Comparison of ENCODE assay signal across 28 cellular contexts in genomic region chr10:88971668-88972067, GRCh38. TPM values are rescaled to one million over a fixed set of nuclear protein-coding genes. Genes with fewer than 3 reads are reported as not detected.
DNase-seq lines count a peak whose midpoint lies in the region; ATAC-seq, FAIRE-seq and TF ChIP-seq lines count a peak whose summit lies in the region.
"Had no signal": no experiment of that assay in that cellular context is flagged by ENCODE, and none has a peak within 500 bp of the region (broad histone marks: within the 10 kb centered on the region; RNA-seq: fewer than 3 reads in every experiment).

No MANE protein-coding gene starts in this region.

- H3K36me3 ChIP-seq in astrocyte (ENCODE audit: insufficient read depth, low read length) (no peaks in the 10 kb centered on the region), sigmoid colon (no peaks in the 10 kb centered on the region)
- H3K36me3 ChIP-seq: BLaER1 treated with 17β-estradiol and CSF1 and Interleukin-3, amounts not matched to agents 10 nM and 100 nM; breast epithelium; neutrophil; upper lobe of right lung had no signal

- TF ChIP-seq CTCF in AG10803 (conservative IDR thresholded peaks at IDR 0.05; ENCODE audit: low read length) (no peak), astrocyte (IDR thresholded peaks at IDR 0.05; ENCODE audit: insufficient read depth, low read depth, low read length) (no peak), sigmoid colon (IDR thresholded peaks at IDR 0.05) (no peak), MCF 10A (IDR thresholded peaks at IDR 0.05; ENCODE audit: unreplicated experiment) (no peak)

- no TSS peak for BruUV-seq in MCF 10A (replicated peaks; lab: Mats Ljungman, UMichigan)

- H3K27ac Mint-ChIP-seq in astrocyte (ENCODE audit: unreplicated experiment) (peak overlapping the region; percentile 7), MCF 10A (ENCODE audit: low read depth, unreplicated experiment) (no peak overlapping the region)
- H3K27ac Mint-ChIP-seq: activated CD4-positive, alpha-beta memory T cell treated with anti-CD3 and anti-CD28 coated beads for 36 hours; activated naive CD8-positive, alpha-beta T cell treated with anti-CD3 and anti-CD28 coated beads, Interleukin-2, amount 50 U/mL, for 24 hours; IgD-negative memory B cell; stimulated activated naive CD8-positive, alpha-beta T cell treated with anti-CD3 and anti-CD28 coated beads, Interleukin-15, Interleukin-2, amounts not matched to agents 100 ng/mL and 50 ng/mL, for 24 hours; WTC11 had no signal

- intact Hi-C loops in Right ventricle myocardium superior (cut with DNase I): no loop called here
- intact Hi-C loops in sigmoid colon (cut with DNase I): no loop called here
- intact Hi-C loops in MCF 10A (cut with micrococcal nuclease): no loop called here

- H3K36me3 Mint-ChIP-seq in astrocyte (ENCODE audit: low read depth, unreplicated experiment): no peaks in the 10 kb centered on the region
- H3K36me3 Mint-ChIP-seq in MCF 10A (ENCODE audit: insufficient read depth, unreplicated experiment): peaks cover 6% of the 10 kb centered on the region
- H3K36me3 Mint-ChIP-seq: activated CD4-positive, alpha-beta memory T cell treated with anti-CD3 and anti-CD28 coated beads for 36 hours; IgD-negative memory B cell; WTC11 had no signal

- H3K27ac ChIP-seq in astrocyte (ENCODE audit: low read depth, low read length) (no peak overlapping the region), sigmoid colon (peak overlapping the region; percentile 71 to 85 (median 76))
- H3K27ac ChIP-seq: A549; BLaER1 treated with 17β-estradiol and CSF1 and Interleukin-3, amounts not matched to agents 10 nM and 100 nM; neutrophil; psoas muscle; upper lobe of right lung had no signal

- peaks cover 8% of the 10 kb centered on the region for H3K4me1 Mint-ChIP-seq in astrocyte (ENCODE audit: low read depth, unreplicated experiment)
- H3K4me1 Mint-ChIP-seq in MCF 10A (ENCODE audit: insufficient read depth, unreplicated experiment): peaks cover 12% of the 10 kb centered on the region

- WGBS in sigmoid colon, 2 donors: 78 to 88% methylated on average over 5 of the region's 5 CpGs

- no peak overlapping the region for H3K4me2 ChIP-seq in astrocyte (ENCODE audit: low read length)
- H3K4me2 ChIP-seq: A549; BLaER1 treated with 17β-estradiol and CSF1 and Interleukin-3, amounts not matched to agents 10 nM and 100 nM; SK-N-SH had no signal

- POLR2A ChIA-PET in MCF 10A (lab: Yijun Ruan, JAX): interaction anchor here (1.4 to 6.3 kb wide), 2 partner anchors 20 to 26 kb away, joined by 3 to 72 read pairs; partner anchors contain the start of gene FAS

- H3K4me3 ChIP-seq in AG10803 (ENCODE audit: low read length) (no peak overlapping the region), astrocyte (ENCODE audit: insufficient read depth, low read depth, low read length) (no peak overlapping the region), sigmoid colon (peak overlapping the region in 2 of 4 donors; percentile 3 to 9)
- H3K4me3 ChIP-seq: A549; BLaER1 treated with 17β-estradiol and CSF1 and Interleukin-3, amounts not matched to agents 10 nM and 100 nM; breast epithelium; psoas muscle; upper lobe of right lung had no signal

- H3K27me3 Mint-ChIP-seq in astrocyte (ENCODE audit: low read depth, unreplicated experiment) (no peaks in the 10 kb centered on the region), MCF 10A (ENCODE audit: insufficient read depth, unreplicated experiment) (no peaks in the 10 kb centered on the region)
- H3K27me3 Mint-ChIP-seq: activated CD4-positive, alpha-beta memory T cell treated with anti-CD3 and anti-CD28 coated beads for 36 hours; activated naive CD8-positive, alpha-beta T cell treated with anti-CD3 and anti-CD28 coated beads, Interleukin-2, amount 50 U/mL, for 24 hours; IgD-negative memory B cell; stimulated activated naive CD8-positive, alpha-beta T cell treated with anti-CD3 and anti-CD28 coated beads, Interleukin-15, Interleukin-2, amounts not matched to agents 100 ng/mL and 50 ng/mL, for 24 hours had no signal

- TF ChIP-seq POLR2A in sigmoid colon (IDR thresholded peaks at IDR 0.05) (no peak), GM18505 (IDR thresholded peaks at IDR 0.05; ENCODE audit: borderline replicate concordance, extremely low read depth, insufficient read depth, insufficient read length) (no peak)

- CTCF ChIA-PET in MCF 10A (lab: Yijun Ruan, JAX): interaction anchor here (0.6 to 0.8 kb wide), 2 partner anchors 38 to 243 kb away, joined by 3 read pairs; no protein-coding TSS in a partner anchor

- H3K4me3 Mint-ChIP-seq in astrocyte (ENCODE audit: unreplicated experiment) (no peak overlapping the region), MCF 10A (ENCODE audit: unreplicated experiment) (no peak overlapping the region)
- H3K4me3 Mint-ChIP-seq: activated CD4-positive, alpha-beta memory T cell treated with anti-CD3 and anti-CD28 coated beads for 36 hours; activated naive CD8-positive, alpha-beta T cell treated with anti-CD3 and anti-CD28 coated beads, Interleukin-2, amount 50 U/mL, for 24 hours; IgD-negative memory B cell; stimulated activated naive CD8-positive, alpha-beta T cell treated with anti-CD3 and anti-CD28 coated beads, Interleukin-15, Interleukin-2, amounts not matched to agents 100 ng/mL and 50 ng/mL, for 24 hours; WTC11 had no signal

- no peaks in the 10 kb centered on the region for H3K79me2 ChIP-seq in astrocyte (ENCODE audit: insufficient read depth, low read length)

- H4K20me1 ChIP-seq in astrocyte (ENCODE audit: insufficient read depth, low read length): no peaks in the 10 kb centered on the region

- peak; percentile 92 for DNase-seq in AG10803 (ENCODE audit: low read depth)
- DNase-seq in astrocyte (ENCODE audit: low read depth): no peak
- DNase-seq in Right ventricle myocardium superior: no peak
- peak; percentile 83 for DNase-seq in sigmoid colon
- DNase-seq in MCF 10A (ENCODE audit: unreplicated experiment): no peak
- no peak for DNase-seq in central memory CD4-positive, alpha-beta T cell
- DNase-seq: activated CD4-positive, alpha-beta memory T cell treated with anti-CD3 and anti-CD28 coated beads for 36 hours; activated effector memory CD4-positive, alpha-beta T cell treated with Interleukin-2 at 50 U/mL for 16 hours; activated naive CD8-positive, alpha-beta T cell treated with anti-CD3 and anti-CD28 coated beads, Interleukin-2, amount 50 U/mL, for 24 hours; Caco-2; DND-41; GOT3; islet precursor cell; NCI-H510A; psoas muscle; SK-N-SH; stimulated activated CD4-positive, alpha-beta T cell treated with anti-CD3 and anti-CD28 coated beads, Interleukin-4, amount 100 ng/mL, for 4 hours; upper lobe of right lung had no signal

- H3K9me3 ChIP-seq in astrocyte (ENCODE audit: insufficient read depth, low read depth, low read length) (no peaks in the 10 kb centered on the region), sigmoid colon (no peaks in the 10 kb centered on the region)
- H3K9me3 ChIP-seq: A549; BLaER1 treated with 17β-estradiol and CSF1 and Interleukin-3, amounts not matched to agents 10 nM and 100 nM; breast epithelium; Caco-2; neutrophil; psoas muscle; SK-N-SH; upper lobe of right lung had no signal

- no peak overlapping the region for H3K9ac ChIP-seq in astrocyte (ENCODE audit: low read length)
- H3K9ac ChIP-seq: BLaER1 treated with 17β-estradiol and CSF1 and Interleukin-3, amounts not matched to agents 10 nM and 100 nM; SK-N-SH had no signal

- ATAC-seq in Right ventricle myocardium superior (ENCODE audit: poor library complexity): peak; percentile 55
- ATAC-seq in GM18505 (IDR thresholded peaks at IDR 0.05; ENCODE audit: unreplicated experiment): no peak
- no peak for ATAC-seq in HG03135 (IDR thresholded peaks at IDR 0.05; ENCODE audit: unreplicated experiment)
- ATAC-seq: A549; activated naive CD8-positive, alpha-beta T cell treated with anti-CD3 and anti-CD28 coated beads, Interleukin-2, amount 50 U/mL, for 24 hours; WTC11 had no signal

- H3K4me1 ChIP-seq in astrocyte (ENCODE audit: insufficient read depth, low read length) (peaks cover 6% of the 10 kb centered on the region), sigmoid colon (peaks cover 0 to 76% (median 52%) of the 10 kb centered on the region in 4 donors)
- H3K4me1 ChIP-seq: breast epithelium, psoas muscle had no signal

- FAIRE-seq in astrocyte (lab: Jason Lieb, UNC): no peak
- FAIRE-seq: A549, RCC 7860 had no signal

- no peaks in the 10 kb centered on the region for H3K27me3 ChIP-seq in astrocyte (ENCODE audit: insufficient read depth, low read length)
- H3K27me3 ChIP-seq in sigmoid colon: no peaks in the 10 kb centered on the region
- H3K27me3 ChIP-seq: BLaER1 treated with 17β-estradiol and CSF1 and Interleukin-3, amounts not matched to agents 10 nM and 100 nM; breast epithelium; neutrophil; upper lobe of right lung had no signal

- H3K9me3 Mint-ChIP-seq in astrocyte (ENCODE audit: unreplicated experiment) (no peaks in the 10 kb centered on the region), MCF 10A (ENCODE audit: unreplicated experiment) (no peaks in the 10 kb centered on the region)
- H3K9me3 Mint-ChIP-seq: activated CD4-positive, alpha-beta memory T cell treated with anti-CD3 and anti-CD28 coated beads for 36 hours; activated naive CD8-positive, alpha-beta T cell treated with anti-CD3 and anti-CD28 coated beads, Interleukin-2, amount 50 U/mL, for 24 hours; IgD-negative memory B cell; stimulated activated naive CD8-positive, alpha-beta T cell treated with anti-CD3 and anti-CD28 coated beads, Interleukin-15, Interleukin-2, amounts not matched to agents 100 ng/mL and 50 ng/mL, for 24 hours; WTC11 had no signal

- no peak for TF ChIP-seq EP300 in sigmoid colon (IDR thresholded peaks at IDR 0.05)

- H2AFZ ChIP-seq in astrocyte (ENCODE audit: low read depth, low read length): no peak overlapping the region

RNA-seq across cellular contexts. Expression of gene FAS, which starts 18.9 kb away (rescaled TPM):
- total RNA-seq in astrocyte: 32.3 and 32.6 TPM in 2 replicates
- 3.8 TPM for total RNA-seq in Right ventricle myocardium superior
- total RNA-seq in sigmoid colon: 10 to 100 TPM; 14.3 to 44.6 (median 22.1) TPM
- 10 to 100 TPM in 2 of 3 donors, 1 to 10 TPM in 1; 7.6 to 18.8 (median 11.4) TPM for polyA plus RNA-seq in sigmoid colon
- total RNA-seq in MCF 10A (2022): 55.6 and 60.2 TPM in 2 replicates
- total RNA-seq: Caco-2 had no signal

RNA-seq across cellular contexts. Expression of gene ACTA2, which starts 19.1 kb away (rescaled TPM):
- total RNA-seq in astrocyte (320 and 345 TPM in 2 replicates), Right ventricle myocardium superior (74.5 TPM), sigmoid colon (1,000 to 10,000 TPM; 2,072 to 5,444 (median 3,070) TPM), MCF 10A (2022) (25.4 and 25.6 TPM in 2 replicates)
- 100 to 1,000 TPM in 1 of 3 donors, 10 to 100 TPM in 2; 43.7 to 237 (median 78.1) TPM for polyA plus RNA-seq in sigmoid colon
- total RNA-seq: Caco-2 had no signal

Comparison
In these comparisons a context has a peak if more than half of its experiments do, and no peak if none do; other contexts are left out.
1. DNase-seq: peak in AG10803 (single experiment) and sigmoid colon (single experiment); none in astrocyte (single experiment), Right ventricle myocardium superior (single experiment), MCF 10A (single experiment) and central memory CD4-positive, alpha-beta T cell (single experiment).